ENCODE assay signal across 12 cellular contexts in the genomic region with DNA sequence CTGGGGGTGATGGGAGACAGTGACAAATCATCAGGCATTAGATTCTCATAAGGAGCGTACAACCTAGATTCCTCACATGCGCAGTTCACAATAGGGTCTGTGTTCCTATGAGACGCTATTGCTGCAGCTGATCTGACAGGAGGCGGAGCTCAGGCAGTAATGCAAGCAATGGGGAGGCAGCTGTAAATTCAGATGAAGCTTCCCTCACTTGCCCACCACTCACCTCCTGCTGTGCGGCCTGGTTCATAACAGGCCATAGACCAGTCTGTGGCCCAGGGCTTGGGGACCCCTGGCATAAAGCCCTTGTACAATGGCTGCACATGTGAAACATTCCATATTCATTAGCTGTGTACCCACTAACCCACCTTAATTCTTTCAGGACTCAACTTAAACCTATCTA. TPM values are rescaled to one million over a fixed set of nuclear protein-coding genes. Genes with fewer than 3 reads are reported as not detected.
A peak's percentile ranks its signal among the peaks of the same experiment; 100 is the strongest.
DNase-seq lines count a peak whose midpoint lies in the region; ATAC-seq and TF ChIP-seq lines count a peak whose summit lies in the region.
"Had no signal": no experiment of that assay in that cellular context is flagged by ENCODE, and none has a peak within 500 bp of the region (broad histone marks: within the 10 kb centered on the region; RNA-seq: fewer than 3 reads in every experiment).

No MANE protein-coding gene starts in this region.

- CTCF ChIA-PET in activated CD4-positive, alpha-beta T cell treated with anti-CD3 and anti-CD28 coated beads for 36 hours (lab: Charles Lee), result interaction anchor here (0.8 to 1.7 kb wide), 6 partner anchors 28 to 203 kb away, joined by 3 to 12 read pairs (median 3); a partner anchor contains a TSS
- CTCF ChIA-PET in MCF 10A (lab: Yijun Ruan, JAX), result interaction anchor here (0.6 to 1.3 kb wide), 4 partner anchors 29 to 163 kb away, joined by 3 to 4 read pairs (median 3); no protein-coding TSS in a partner anchor

- H3K27ac Mint-ChIP-seq in activated CD4-positive, alpha-beta T cell treated with anti-CD3 and anti-CD28 coated beads for 36 hours, result peak overlapping the region; percentile 52
- no peak overlapping the region for H3K27ac Mint-ChIP-seq in MCF 10A (ENCODE audit: low read depth, unreplicated experiment)

- H3K27ac ChIP-seq in SJCRH30 (no peak overlapping the region), psoas muscle (peak overlapping the region; percentile 97)

- H3K36me3 ChIP-seq in SJCRH30, result no peaks in the 10 kb centered on the region
- H3K36me3 ChIP-seq in psoas muscle (ENCODE audit: insufficient read depth in 1 of 2, low read depth in 1 of 2), result peaks cover 0 to 12% of the 10 kb centered on the region in 2 donors

- H3K4me1 ChIP-seq in SJCRH30, result peaks cover 4% of the 10 kb centered on the region; the same call in 1 of the 2 replicates
- H3K4me1 ChIP-seq in psoas muscle, result peaks cover 20% of the 10 kb centered on the region

- TF ChIP-seq CTCF in psoas muscle (IDR thresholded peaks at IDR 0.05) (no peak), MCF 10A (IDR thresholded peaks at IDR 0.05; ENCODE audit: unreplicated experiment) (no peak)

- peaks cover 13% of the 10 kb centered on the region for H3K4me1 Mint-ChIP-seq in activated CD4-positive, alpha-beta T cell treated with anti-CD3 and anti-CD28 coated beads for 36 hours
- peaks cover 7% of the 10 kb centered on the region for H3K4me1 Mint-ChIP-seq in MCF 10A (ENCODE audit: insufficient read depth, unreplicated experiment)

- no peak for DNase-seq in activated CD4-positive, alpha-beta T cell treated with anti-CD3 and anti-CD28 coated beads for 36 hours
- DNase-seq in activated CD4-positive, alpha-beta T cell treated with anti-CD3 and anti-CD28 coated beads, Interleukin-2, amount 50 U/mL, for 48 hours, result no peak
- peak; percentile 62 to 63 for DNase-seq in SJCRH30
- peak; percentile 74 for DNase-seq in foreskin melanocyte
- DNase-seq in psoas muscle, result no peak
- DNase-seq in amniotic stem cell (lab: John Stamatoyannopoulos, UW), result no peak
- DNase-seq in MCF 10A (ENCODE audit: unreplicated experiment), result no peak
- DNase-seq in stimulated activated CD4-positive, alpha-beta T cell treated with anti-CD3 and anti-CD28 coated beads, Interleukin-15, amount 100 ng/mL, for 24 hours, result no peak
- DNase-seq: NCI-H1105; stimulated activated CD4-positive, alpha-beta T cell treated with anti-CD3 and anti-CD28 coated beads, Interleukin-4, amount 100 ng/mL, for 24 hours; T-cell had no signal

- peaks cover 13% of the 10 kb centered on the region for H3K36me3 Mint-ChIP-seq in activated CD4-positive, alpha-beta T cell treated with anti-CD3 and anti-CD28 coated beads for 36 hours (ENCODE audit: low read depth)
- H3K36me3 Mint-ChIP-seq in MCF 10A (ENCODE audit: insufficient read depth, unreplicated experiment), result peaks cover 18% of the 10 kb centered on the region

- H3K4me3 Mint-ChIP-seq in activated CD4-positive, alpha-beta T cell treated with anti-CD3 and anti-CD28 coated beads for 36 hours, result no peak overlapping the region
- H3K4me3 Mint-ChIP-seq in MCF 10A (ENCODE audit: unreplicated experiment), result no peak overlapping the region
- H3K4me3 Mint-ChIP-seq: T-cell had no signal

- H3K9me3 ChIP-seq in SJCRH30 (replicated peaks), result no peaks in the 10 kb centered on the region
- no peaks in the 10 kb centered on the region for H3K9me3 ChIP-seq in psoas muscle

- no peak overlapping the region for H3K4me3 ChIP-seq in SJCRH30
- H3K4me3 ChIP-seq in psoas muscle, result no peak overlapping the region

- H3K27me3 Mint-ChIP-seq in activated CD4-positive, alpha-beta T cell treated with anti-CD3 and anti-CD28 coated beads for 36 hours, result no peaks in the 10 kb centered on the region
- no peaks in the 10 kb centered on the region for H3K27me3 Mint-ChIP-seq in MCF 10A (ENCODE audit: insufficient read depth, unreplicated experiment)
- H3K27me3 Mint-ChIP-seq: T-cell had no signal

- no TSS peak for BruUV-seq in MCF 10A (replicated peaks; lab: Mats Ljungman, UMichigan)

- ATAC-seq in activated CD4-positive, alpha-beta T cell treated with anti-CD3 and anti-CD28 coated beads for 36 hours, result no peak
- ATAC-seq in psoas muscle, result no peak
- ATAC-seq: T-cell had no signal

- no peaks in the 10 kb centered on the region for H3K9me3 Mint-ChIP-seq in activated CD4-positive, alpha-beta T cell treated with anti-CD3 and anti-CD28 coated beads for 36 hours (ENCODE audit: low read depth)
- no peaks in the 10 kb centered on the region for H3K9me3 Mint-ChIP-seq in MCF 10A (ENCODE audit: unreplicated experiment)
- H3K9me3 Mint-ChIP-seq: T-cell had no signal

- 58 to 70% (median 61%) methylated on average over 5 of the region's 5 CpGs for whole genome bisulfite sequencing in psoas muscle, 3 donors

- H3K27me3 ChIP-seq in SJCRH30 (no peaks in the 10 kb centered on the region), psoas muscle (ENCODE audit: insufficient read depth in 3 of 3, low read length in 2 of 3) (no peaks in the 10 kb centered on the region)

- POLR2A ChIA-PET in activated CD4-positive, alpha-beta T cell treated with anti-CD3 and anti-CD28 coated beads for 36 hours (lab: Charles Lee), result interaction anchor here (1.2 kb wide), 1 partner anchor 45 kb away, joined by 4 read pairs; no protein-coding TSS in a partner anchor
- POLR2A ChIA-PET in MCF 10A (lab: Yijun Ruan, JAX), result interaction anchor here (1.8 kb wide), 1 partner anchor 48 kb away, joined by 12 read pairs; a partner anchor contains a TSS

- intact Hi-C loops in activated CD4-positive, alpha-beta T cell treated with anti-CD3 and anti-CD28 coated beads for 36 hours (cut with DNase I, micrococcal nuclease), result no loop called here
- intact Hi-C loops in psoas muscle (cut with DNase I) (loop anchor here in 1 of 2 donors (5.0 kb wide), 1 partner anchor 45 kb away; no protein-coding TSS in a partner anchor), MCF 10A (cut with micrococcal nuclease) (no loop called here)

RNA-seq across cellular contexts. Expression of a gene that starts 18.0 kb away (rescaled TPM):
- total RNA-seq in activated CD4-positive, alpha-beta T cell treated with anti-CD3 and anti-CD28 coated beads for 36 hours, result not detected
- not detected in 2 replicates for total RNA-seq in SJCRH30 (2014; rRNA removed; shearing (Covaris generic))
- total RNA-seq in psoas muscle, result under 1 TPM in 3 of 4 donors, not detected in 1; 0.06 to 0.10 (median 0.09) TPM
- polyA plus RNA-seq in psoas muscle, result under 1 TPM; 0.03 to 0.06 (median 0.04) TPM
- total RNA-seq in MCF 10A (2022), result not detected in 2 replicates
- total RNA-seq: epithelial cell of proximal tubule had no signal

RNA-seq across cellular contexts. Expression of a gene that starts 47.9 kb away (rescaled TPM):
- total RNA-seq in activated CD4-positive, alpha-beta T cell treated with anti-CD3 and anti-CD28 coated beads for 36 hours, result 1,000 to 10,000 TPM; 1,311 to 1,332 TPM
- total RNA-seq in SJCRH30 (2014; rRNA removed; shearing (Covaris generic)), result 795 and 908 TPM in 2 replicates
- 100 to 1,000 TPM; 331 to 632 (median 572) TPM for total RNA-seq in psoas muscle
- 100 to 1,000 TPM; 221 to 382 (median 359) TPM for polyA plus RNA-seq in psoas muscle
- 578 and 778 TPM in 2 replicates for total RNA-seq in MCF 10A (2022)

Comparison
In these comparisons a context has a peak if more than half of its experiments do, and no peak if none do; other contexts are left out.
1. DNase-seq: peak in SJCRH30 (2 of 2) and foreskin melanocyte (single experiment); none in activated CD4-positive, alpha-beta T cell treated with anti-CD3 and anti-CD28 coated beads for 36 hours (single experiment), activated CD4-positive, alpha-beta T cell treated with anti-CD3 and anti-CD28 coated beads, Interleukin-2, amount 50 U/mL, for 48 hours (0 of 2), psoas muscle (0 of 2), amniotic stem cell (single experiment), MCF 10A (single experiment) and stimulated activated CD4-positive, alpha-beta T cell treated with anti-CD3 and anti-CD28 coated beads, Interleukin-15, amount 100 ng/mL, for 24 hours (single experiment).